In genomic region chr2:170905864-170906263, GRCh38 we compare ENCODE assay signal across 19 cellular contexts. TPM values are rescaled to one million over a fixed set of nuclear protein-coding genes. Genes with fewer than 3 reads are reported as not detected.
DNase-seq lines count a peak whose midpoint lies in the region; ATAC-seq, FAIRE-seq and TF ChIP-seq lines count a peak whose summit lies in the region.
"Had no signal": no experiment of that assay in that cellular context is flagged by ENCODE, and none has a peak within 500 bp of the region (broad histone marks: within the 10 kb centered on the region; RNA-seq: fewer than 3 reads in every experiment).

No MANE protein-coding gene starts in this region.

- POLR2A ChIA-PET in K562 (lab: Yijun Ruan, JAX) = interaction anchor here (0.8 to 4.1 kb wide), 5 partner anchors 11 to 81 kb away, joined by 3 to 19 read pairs (median 3); partner anchors contain the start of gene GORASP2

- no peak overlapping the region for H3K9ac ChIP-seq in K562 (ENCODE audit: insufficient read depth in 1 of 2, low read depth in 2 of 2, low read length in 2 of 2)
- H3K9ac ChIP-seq: BLaER1 had no signal

- no peak overlapping the region for H3K4me2 ChIP-seq in K562 (ENCODE audit: insufficient read depth, low read length)
- H3K4me2 ChIP-seq: BLaER1 had no signal

- TF ChIP-seq CTCF in K562 (IDR thresholded peaks at IDR 0.05 in 2 of 3, conservative IDR thresholded peaks at IDR 0.05 in 1 of 3; ENCODE audit: insufficient read depth in 2 of 3, low read depth in 1 of 3, low read length in 3 of 3) = no peak
- TF ChIP-seq CTCF in neural crest cell (conservative IDR thresholded peaks at IDR 0.05) = no peak
- TF ChIP-seq CTCF in endothelial cell (IDR thresholded peaks at IDR 0.05; ENCODE audit: unreplicated experiment) = no peak

- no peak for TF ChIP-seq EP300 in K562 (IDR thresholded peaks at IDR 0.05; ENCODE audit: low read length)

- peak overlapping the region; percentile 69 for H2AFZ ChIP-seq in K562 (ENCODE audit: low read depth, low read length)

- in situ Hi-C loops in K562 (cut with MboI) = no loop called here

- no peak for TF ChIP-seq POLR2A in K562 (conservative IDR thresholded peaks at IDR 0.05)

- 5% methylated on average over 5 of the region's 5 CpGs for WGBS in K562 (ENCODE audit: insufficient coverage, low coverage, missing lambda C conversion rate)

- DNase-seq in DMS53 treated with DMSO at 0.1 percent for 48 hours (lab: John Stamatoyannopoulos, UW; ENCODE audit: unreplicated experiment) (peak; percentile 63), NCI-H69 (lab: John Stamatoyannopoulos, UW) (peak; percentile 1), K562 (ENCODE audit: extremely low read depth in 1 of 4, low spot score in 3 of 4) (peak in 1 of 4 experiments; percentile 37), neural crest cell (ENCODE audit: low read depth, low spot score) (no peak), endothelial cell (ENCODE audit: low spot score) (no peak), NCI-H226 (no peak)
- DNase-seq: CD4-positive, alpha-beta memory T cell; DMS79; HFFc6; NCI-H1417 treated with DMSO at 0.1 percent for 48 hours; NCI-H187 treated with DMSO at 0.1 percent for 48 hours; NCI-H526; Right ventricle myocardium superior; T-helper 1 cell had no signal

- H3K4me1 Mint-ChIP-seq in neural crest cell = no peaks in the 10 kb centered on the region
- no peaks in the 10 kb centered on the region for H3K4me1 Mint-ChIP-seq in endothelial cell (ENCODE audit: unreplicated experiment)
- H3K4me1 Mint-ChIP-seq: CD4-positive, alpha-beta memory T cell had no signal

- peak; percentile 84 for ATAC-seq in K562
- ATAC-seq in HG03378 (IDR thresholded peaks at IDR 0.05; ENCODE audit: unreplicated experiment) = no peak
- ATAC-seq in HG03280 (IDR thresholded peaks at IDR 0.05; ENCODE audit: unreplicated experiment) = no peak
- ATAC-seq: SK-N-SH treated with all-trans-retinoic acid at 6 μM for 48 hours had no signal

- peaks cover 4% of the 10 kb centered on the region; the same call in 1 of the 2 replicates for H3K9me3 ChIP-seq in K562 (replicated peaks; ENCODE audit: control insufficient read depth, insufficient read depth, low read depth, low read length)

- no peaks in the 10 kb centered on the region for H3K4me1 ChIP-seq in K562 (replicated peaks in 1 of 2; ENCODE audit: control insufficient read depth in 2 of 2, insufficient read depth in 2 of 2, low read length in 2 of 2)
- H3K4me1 ChIP-seq: BLaER1 had no signal

- H3K36me3 Mint-ChIP-seq in neural crest cell (ENCODE audit: low read depth) = peaks cover 7% of the 10 kb centered on the region
- H3K36me3 Mint-ChIP-seq in endothelial cell (ENCODE audit: low read depth, unreplicated experiment) = peaks cover 3% of the 10 kb centered on the region

- CTCF ChIA-PET in K562 (lab: Yijun Ruan, JAX; ENCODE audit: low intra/inter-chr PET ratio) = no interaction called here

- H3K27ac Mint-ChIP-seq in neural crest cell (ENCODE audit: unreplicated experiment) = peak overlapping the region; percentile 61
- H3K27ac Mint-ChIP-seq in endothelial cell (ENCODE audit: unreplicated experiment) = no peak overlapping the region
- H3K27ac Mint-ChIP-seq: CD4-positive, alpha-beta memory T cell; HFFc6 had no signal

- no peaks in the 10 kb centered on the region for H3K9me1 ChIP-seq in K562 (ENCODE audit: control insufficient read depth, insufficient read depth, low read length)

- no TSS peak for BruUV-seq in K562 (replicated peaks; lab: Mats Ljungman, UMichigan)

- peak; percentile 71 for FAIRE-seq in K562 (lab: Jason Lieb, UNC)
- FAIRE-seq: RCC 7860 had no signal

- H3K9me3 Mint-ChIP-seq in neural crest cell = peaks cover 13% of the 10 kb centered on the region
- H3K9me3 Mint-ChIP-seq in endothelial cell (ENCODE audit: unreplicated experiment) = no peaks in the 10 kb centered on the region

- peaks cover 0 to 10% of the 10 kb centered on the region in 2 experiments; a peak in 1 of 5 replicates for H3K27me3 ChIP-seq in K562 (ENCODE audit: control insufficient read depth in 2 of 2, insufficient read depth in 2 of 2, low read length in 2 of 2)
- H3K27me3 ChIP-seq: BLaER1 had no signal

- no peaks in the 10 kb centered on the region for H3K79me2 ChIP-seq in K562 (ENCODE audit: control insufficient read depth, insufficient read depth, low read length)

- H3K4me3 Mint-ChIP-seq in neural crest cell (no peak overlapping the region), endothelial cell (ENCODE audit: unreplicated experiment) (no peak overlapping the region)
- H3K4me3 Mint-ChIP-seq: CD4-positive, alpha-beta memory T cell; HFFc6 had no signal

- no peaks in the 10 kb centered on the region for H3K36me3 ChIP-seq in K562 (ENCODE audit: control insufficient read depth, insufficient read depth, low read length)
- H3K36me3 ChIP-seq: BLaER1 had no signal

- H3K27me3 Mint-ChIP-seq in neural crest cell (ENCODE audit: low read depth) = no peaks in the 10 kb centered on the region
- peaks cover 2% of the 10 kb centered on the region for H3K27me3 Mint-ChIP-seq in endothelial cell (ENCODE audit: unreplicated experiment)

- intact Hi-C loops in K562 (cut with micrococcal nuclease) = no loop called here

- H3K4me3 ChIP-seq in K562 = no peak overlapping the region
- H3K4me3 ChIP-seq: BLaER1 had no signal

- no peak for TF ChIP-seq RAD21 in K562 (CRISPR knock-in tag; conservative IDR thresholded peaks at IDR 0.05 in 1 of 2, IDR thresholded peaks at IDR 0.05 in 1 of 2)

- no peak overlapping the region for H3K27ac ChIP-seq in K562 (ENCODE audit: extremely low read depth, low read depth, low read length)
- H3K27ac ChIP-seq: BLaER1 had no signal

- no peaks in the 10 kb centered on the region for H4K20me1 ChIP-seq in K562 (replicated peaks; ENCODE audit: control insufficient read depth, insufficient read depth, low read length)
- H4K20me1 ChIP-seq: BLaER1 had no signal

TF ChIP-seq in K562, 482 proteins besides CTCF, POLR2A, EP300 and RAD21:
- peak; percentile 21 to 43; a peak in 2 of 4 replicates for TF ChIP-seq NRF1 (conservative IDR thresholded peaks at IDR 0.05 in 1 of 2, IDR thresholded peaks at IDR 0.05 in 1 of 2)
- 0 out of 2 replicates have a peak, but pooled peaks have one; percentile 36 for TF ChIP-seq BHLHE40 (IDR thresholded peaks at IDR 0.05; ENCODE audit: low read length)
- no peak for TF ChIP-seq NR4A1 (CRISPR knock-in tag; IDR thresholded peaks at IDR 0.05)
- no peak for TF ChIP-seq NR4A1 (tag; IDR thresholded peaks at IDR 0.05)

RNA-seq across cellular contexts. Expression of gene GORASP2, which starts 23.2 kb away (rescaled TPM):
- total RNA-seq in K562 (2011; cell fraction: chromatin; rRNA removed; ENCODE audit: low replicate concordance) = 76.1 and 136 TPM in 2 replicates
- 56.1 and 58.7 TPM in 2 replicates for total RNA-seq in K562 (2011; cell fraction: nucleolus; rRNA removed)
- 70.5 and 94.6 TPM in 2 replicates for total RNA-seq in K562 (2011; cell fraction: nucleoplasm; rRNA removed)
- total RNA-seq in K562 (2014; rRNA removed) (59.6 and 61.8 TPM in 2 replicates), K562 (2014; rRNA removed; fragmentation: Illumina TruSeq; extraction: Trizol) (46.1 and 55.9 TPM in 2 replicates), K562 (2015; rRNA removed; fragmentation: Illumina TruSeq; extraction: Trizol) (52.3 and 54.1 TPM in 2 replicates), K562 (2021) (96.9 and 98.9 TPM in 2 replicates), neural crest cell (71.3 and 71.4 TPM in 2 replicates), endothelial cell (ENCODE audit: unreplicated experiment) (71.9 TPM)
- polyA plus RNA-seq in K562 (2011; rRNA removed) (180 and 239 TPM in 2 replicates), K562 (2014; fragmentation: Illumina TruSeq; extraction: Trizol) (146 and 153 TPM in 2 replicates), K562 (2014; fragmentation: Nextera tagmentation; extraction: Ambion mirVana) (10 to 100 TPM; 27.4 to 29.9 TPM), K562 (2014; rRNA removed) (93.4 and 101 TPM in 2 replicates)
- 271 and 294 TPM in 2 replicates for polyA plus RNA-seq in K562 (2011; cell fraction: cytosol; rRNA removed)
- 85.4 and 108 TPM in 2 replicates for polyA plus RNA-seq in K562 (2011; cell fraction: nucleus; rRNA removed)
- polyA plus RNA-seq in K562 (2012) = 81.8 and 88.5 TPM in 2 replicates
- polyA minus RNA-seq in K562 (2011; rRNA and poly(A)+ RNA removed) = 199 and 207 TPM in 2 replicates
- polyA minus RNA-seq in K562 (2011; cell fraction: cytosol; rRNA and poly(A)+ RNA removed) = 61.5 and 71.4 TPM in 2 replicates
- 47.5 and 82.2 TPM in 2 replicates for polyA minus RNA-seq in K562 (2011; cell fraction: nucleus; rRNA and poly(A)+ RNA removed)

Comparison
In these comparisons a context has a peak if more than half of its experiments do, and no peak if none do; other contexts are left out.
1. DNase-seq: peak in DMS53 treated with DMSO at 0.1 percent for 48 hours (single experiment) and NCI-H69 (single experiment); none in neural crest cell (single experiment), endothelial cell (single experiment) and NCI-H226 (single experiment).